ENCODE assay signal across 10 cellular contexts in the genomic region with DNA sequence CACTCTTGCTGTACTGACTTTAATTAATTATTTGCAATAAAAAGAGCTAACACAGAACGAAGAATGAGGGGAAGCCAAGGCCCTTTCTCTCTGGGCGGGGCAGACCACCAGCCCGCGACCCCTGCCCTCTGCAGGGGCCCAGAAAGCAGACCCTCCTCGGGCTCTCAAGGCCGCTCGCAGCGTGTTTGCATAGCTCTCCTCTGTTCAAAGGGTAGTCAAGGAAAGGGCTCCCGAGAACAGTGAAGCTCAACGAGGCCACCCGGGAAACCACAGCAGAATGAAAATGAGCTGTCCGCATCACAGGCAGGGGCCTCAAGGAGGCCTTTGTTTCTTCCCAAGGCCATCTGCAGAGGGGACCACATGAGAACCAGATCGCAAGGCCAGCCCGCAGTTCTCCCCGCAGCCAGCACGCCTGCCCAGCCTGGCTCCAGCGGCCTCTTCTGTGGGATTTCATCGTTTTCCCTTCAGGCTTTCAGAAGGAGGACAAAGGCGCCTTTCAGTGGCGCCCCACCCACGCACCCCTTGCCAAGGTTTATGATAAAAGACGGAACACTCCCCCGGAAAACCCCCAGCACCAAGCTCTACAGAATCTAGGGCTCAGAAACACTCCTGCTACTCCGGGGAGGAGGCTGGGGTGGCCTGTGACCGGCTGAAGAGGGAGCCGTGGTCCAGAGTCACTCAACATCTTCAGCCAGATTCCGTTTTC. TPM values are rescaled to one million over a fixed set of nuclear protein-coding genes. Genes with fewer than 3 reads are reported as not detected.
A peak's percentile ranks its signal among the peaks of the same experiment; 100 is the strongest.
DNase-seq lines count a peak whose midpoint lies in the region; ATAC-seq and TF ChIP-seq lines count a peak whose summit lies in the region.
"Had no signal": no experiment of that assay in that cellular context is flagged by ENCODE, and none has a peak within 500 bp of the region (broad histone marks: within the 10 kb centered on the region; RNA-seq: fewer than 3 reads in every experiment).

No MANE protein-coding gene starts in this region.

- CTCF ChIA-PET in A673 (lab: Charles Lee) (no interaction called here), SK-N-SH (lab: Yijun Ruan, JAX) (interaction anchor here (1.2 to 2.0 kb wide), 2 partner anchors 30 to 38 kb away, joined by 3 to 4 read pairs; no protein-coding TSS in a partner anchor)

- H3K4me2 ChIP-seq in osteoblast (ENCODE audit: insufficient read depth, low read length) (peak overlapping the region; percentile 19), SK-N-SH (no peak overlapping the region)

- no peak for TF ChIP-seq EP300 in SK-N-SH (IDR thresholded peaks at IDR 0.05; ENCODE audit: borderline replicate concordance in 1 of 2, low read depth in 1 of 2, low read length in 1 of 2)

- H3K9me2 ChIP-seq in SK-N-SH: no peaks in the 10 kb centered on the region

- no peaks in the 10 kb centered on the region for H3F3A ChIP-seq in SK-N-SH (replicated peaks; ENCODE audit: insufficient read depth)

- H3K9ac ChIP-seq in SK-N-SH: no peak overlapping the region

- H3K36me3 ChIP-seq in A673 (ENCODE audit: insufficient read depth, low read length, poor library complexity, severe bottlenecking): no peaks in the 10 kb centered on the region
- H3K36me3 ChIP-seq in osteoblast (ENCODE audit: insufficient read depth, low read length): no peaks in the 10 kb centered on the region
- H3K36me3 ChIP-seq in SK-N-SH (replicated peaks in 1 of 2; ENCODE audit: control insufficient read depth in 1 of 2, insufficient read depth in 2 of 2, low read length in 1 of 2): no peaks in the 10 kb centered on the region

- ATAC-seq in left ventricle myocardium superior (peak; percentile 77), HG03354 (IDR thresholded peaks at IDR 0.05; ENCODE audit: poor library complexity, severe bottlenecking, unreplicated experiment) (no peak)

- H3K4me1 ChIP-seq in A673 (ENCODE audit: insufficient read depth, low read length, poor library complexity, severe bottlenecking) (peaks cover 38% of the 10 kb centered on the region), osteoblast (ENCODE audit: insufficient read depth, low read length) (no peaks in the 10 kb centered on the region), SK-N-SH (ENCODE audit: control insufficient read depth in 1 of 2, insufficient read depth in 2 of 2, low read depth in 1 of 2, low read length in 1 of 2) (peaks cover 0 to 6% of the 10 kb centered on the region in 2 experiments; a peak in 1 of 4 replicates)

- 87% methylated on average over 21 of the region's 27 CpGs for WGBS in SK-N-SH (ENCODE audit: low lambda C conversion rate)

- TF ChIP-seq CTCF in A673 (conservative IDR thresholded peaks at IDR 0.05; ENCODE audit: low read depth, low read length) (no peak), osteoblast (IDR thresholded peaks at IDR 0.05; ENCODE audit: extremely low read depth, low read depth, low read length) (no peak), SK-N-SH (IDR thresholded peaks at IDR 0.05) (no peak)

- peak; percentile 61 for DNase-seq in A673 (ENCODE audit: low spot score)
- DNase-seq in amygdala (lab: John Stamatoyannopoulos, UW): peak; percentile 53 to 98 (median 92)
- peak; percentile 80 for DNase-seq in left ventricle myocardium superior
- no peak for DNase-seq in osteoblast (ENCODE audit: insufficient read length, low spot score, missing footprints)
- DNase-seq in NCI-H510A treated with DMSO at 0.1 percent for 48 hours (lab: John Stamatoyannopoulos, UW): no peak
- no peak for DNase-seq in SK-N-SH
- no peak for DNase-seq in RKO (ENCODE audit: low spot score)
- DNase-seq: amniotic stem cell, IMR-90 had no signal

- H2AFZ ChIP-seq in osteoblast (ENCODE audit: low read length) (peak overlapping the region; percentile 37), SK-N-SH (ENCODE audit: low read depth) (no peak overlapping the region)

- intact Hi-C loops in A673 (cut with micrococcal nuclease; ENCODE audit: unreplicated experiment) (no loop called here), left ventricle myocardium superior (cut with micrococcal nuclease) (no loop called here)

- no peak for TF ChIP-seq RAD21 in SK-N-SH (IDR thresholded peaks at IDR 0.05; ENCODE audit: low read length)

- BruUV-seq in A673 (replicated peaks; lab: Mats Ljungman, UMichigan): no TSS peak

- no peaks in the 10 kb centered on the region for H3K27me3 ChIP-seq in A673 (replicated peaks; ENCODE audit: insufficient read depth, low read depth, low read length, poor library complexity)
- H3K27me3 ChIP-seq in osteoblast (ENCODE audit: insufficient read depth, low read length): no peaks in the 10 kb centered on the region
- H3K27me3 ChIP-seq in SK-N-SH (ENCODE audit: insufficient read depth): no peaks in the 10 kb centered on the region

- no peaks in the 10 kb centered on the region for H3K9me3 ChIP-seq in A673 (ENCODE audit: low read depth, low read length, poor library complexity, severe bottlenecking)
- no peaks in the 10 kb centered on the region for H3K9me3 ChIP-seq in osteoblast (ENCODE audit: low read depth, low read length)
- no peaks in the 10 kb centered on the region for H3K9me3 ChIP-seq in SK-N-SH

- no peak overlapping the region for H3K4me3 ChIP-seq in A673 (ENCODE audit: low read depth, low read length, poor library complexity, severe bottlenecking)
- H3K4me3 ChIP-seq in osteoblast (ENCODE audit: insufficient read depth, low read length): no peak overlapping the region
- H3K4me3 ChIP-seq in SK-N-SH (ENCODE audit: low read depth in 2 of 2, low read length in 1 of 2): no peak overlapping the region

- POLR2A ChIA-PET in A673 (lab: Charles Lee; ENCODE audit: low non-redundant PET) (no interaction called here), SK-N-SH (lab: Yijun Ruan, JAX) (no interaction called here)

- H3K79me2 ChIP-seq in osteoblast (ENCODE audit: insufficient read depth, low read length) (no peaks in the 10 kb centered on the region), SK-N-SH (ENCODE audit: insufficient read depth) (no peaks in the 10 kb centered on the region)

- H3K27ac ChIP-seq in A673 (ENCODE audit: low read depth, low read length, poor library complexity, severe bottlenecking) (peak overlapping the region; percentile 26), osteoblast (ENCODE audit: low read depth, low read length) (no peak overlapping the region), SK-N-SH (ENCODE audit: low read depth in 2 of 2, low read length in 1 of 2) (no peak overlapping the region)

- no peaks in the 10 kb centered on the region for H4K20me1 ChIP-seq in osteoblast (ENCODE audit: insufficient read depth, low read length)
- H4K20me1 ChIP-seq in SK-N-SH (ENCODE audit: insufficient read depth): no peaks in the 10 kb centered on the region

TF ChIP-seq in SK-N-SH, 30 proteins besides CTCF, POLR2A, EP300 and RAD21:
- TF ChIP-seq JUND (IDR thresholded peaks at IDR 0.05) (no peak), MEF2A (IDR thresholded peaks at IDR 0.05; ENCODE audit: borderline replicate concordance, low read depth) (no peak), FOSL2 (IDR thresholded peaks at IDR 0.05; ENCODE audit: borderline replicate concordance, low read depth) (no peak), RXRA (IDR thresholded peaks at IDR 0.05; ENCODE audit: borderline replicate concordance, low read depth) (no peak), FOXM1 (IDR thresholded peaks at IDR 0.05; ENCODE audit: low read depth) (no peak), NRF1 (IDR thresholded peaks at IDR 0.05; ENCODE audit: low read depth, low read length) (no peak), CHD2 (IDR thresholded peaks at IDR 0.05; ENCODE audit: low read length, partially characterized antibody) (no peak), SIN3A (IDR thresholded peaks at IDR 0.05; ENCODE audit: borderline replicate concordance, low read depth, low read length) (no peak), YY1 (IDR thresholded peaks at IDR 0.05; ENCODE audit: low read depth) (no peak), RFX5 (IDR thresholded peaks at IDR 0.05; ENCODE audit: low read length) (no peak), IRF3 (IDR thresholded peaks at IDR 0.05; ENCODE audit: low read depth, low read length) (no peak)
- TF ChIP-seq, protein P1, sequence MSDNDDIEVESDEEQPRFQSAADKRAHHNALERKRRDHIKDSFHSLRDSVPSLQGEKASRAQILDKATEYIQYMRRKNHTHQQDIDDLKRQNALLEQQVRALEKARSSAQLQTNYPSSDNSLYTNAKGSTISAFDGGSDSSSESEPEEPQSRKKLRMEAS (IDR thresholded peaks at IDR 0.05; ENCODE audit: low read depth): no peak
- TF ChIP-seq, protein P2, sequence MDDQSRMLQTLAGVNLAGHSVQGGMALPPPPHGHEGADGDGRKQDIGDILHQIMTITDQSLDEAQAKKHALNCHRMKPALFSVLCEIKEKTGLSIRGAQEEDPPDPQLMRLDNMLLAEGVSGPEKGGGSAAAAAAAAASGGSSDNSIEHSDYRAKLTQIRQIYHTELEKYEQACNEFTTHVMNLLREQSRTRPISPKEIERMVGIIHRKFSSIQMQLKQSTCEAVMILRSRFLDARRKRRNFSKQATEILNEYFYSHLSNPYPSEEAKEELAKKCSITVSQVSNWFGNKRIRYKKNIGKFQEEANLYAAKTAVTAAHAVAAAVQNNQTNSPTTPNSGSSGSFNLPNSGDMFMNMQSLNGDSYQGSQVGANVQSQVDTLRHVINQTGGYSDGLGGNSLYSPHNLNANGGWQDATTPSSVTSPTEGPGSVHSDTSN (IDR thresholded peaks at IDR 0.05): no peak

RNA-seq across cellular contexts. Expression of gene ACSS1, which starts 25.3 kb away (rescaled TPM):
- total RNA-seq in A673 (2021) (3.9 and 4.9 TPM in 2 replicates), left ventricle myocardium superior (164 TPM), osteoblast (1.4 and 2.1 TPM in 2 replicates)
- 1.3 and 2.0 TPM in 2 replicates for polyA plus RNA-seq in SK-N-SH (2012; rRNA removed)
- 0.68 and 1.2 TPM in 2 replicates for polyA plus RNA-seq in SK-N-SH (2012; cell fraction: cytosol; rRNA removed)
- polyA plus RNA-seq in SK-N-SH (2012; cell fraction: nucleus; rRNA removed): 3.3 and 4.9 TPM in 2 replicates

RNA-seq across cellular contexts. Expression of gene APMAP, which starts 40.1 kb away (rescaled TPM):
- total RNA-seq in A673 (2021): 67.9 and 70.3 TPM in 2 replicates
- 25.9 TPM for total RNA-seq in left ventricle myocardium superior
- 69.2 and 70.2 TPM in 2 replicates for total RNA-seq in osteoblast
- 107 and 115 TPM in 2 replicates for polyA plus RNA-seq in SK-N-SH (2012; rRNA removed)
- 123 and 130 TPM in 2 replicates for polyA plus RNA-seq in SK-N-SH (2012; cell fraction: cytosol; rRNA removed)
- 81.8 and 94.1 TPM in 2 replicates for polyA plus RNA-seq in SK-N-SH (2012; cell fraction: nucleus; rRNA removed)

RNA-seq across cellular contexts. Expression of gene VSX1, which starts 49.3 kb away (rescaled TPM):
- total RNA-seq in A673 (2021) (not detected in 2 replicates), left ventricle myocardium superior (not detected), osteoblast (not detected in 2 replicates)
- not detected in 2 replicates for polyA plus RNA-seq in SK-N-SH (2012; rRNA removed)
- polyA plus RNA-seq in SK-N-SH (2012; cell fraction: cytosol; rRNA removed): not detected in 2 replicates
- not detected in 2 replicates for polyA plus RNA-seq in SK-N-SH (2012; cell fraction: nucleus; rRNA removed)
- total RNA-seq: IMR-90 had no signal
- polyA plus RNA-seq: IMR-90 had no signal

Comparison
In these comparisons a context has a peak if more than half of its experiments do, and no peak if none do; other contexts are left out.
1. DNase-seq: peak in A673 (single experiment), amygdala (56 of 56) and left ventricle myocardium superior (single experiment); none in osteoblast (single experiment), NCI-H510A treated with DMSO at 0.1 percent for 48 hours (single experiment), SK-N-SH (single experiment) and RKO (single experiment).
2. RNA of gene ACSS1, which starts 25.3 kb away (total RNA-seq): 164 TPM in left ventricle myocardium superior (single experiment); 3.9 to 4.9 TPM in A673 and 1.4 to 2.1 TPM in osteoblast; every median in the first group is over 10 times any median in the second.